In the genomic region with DNA sequence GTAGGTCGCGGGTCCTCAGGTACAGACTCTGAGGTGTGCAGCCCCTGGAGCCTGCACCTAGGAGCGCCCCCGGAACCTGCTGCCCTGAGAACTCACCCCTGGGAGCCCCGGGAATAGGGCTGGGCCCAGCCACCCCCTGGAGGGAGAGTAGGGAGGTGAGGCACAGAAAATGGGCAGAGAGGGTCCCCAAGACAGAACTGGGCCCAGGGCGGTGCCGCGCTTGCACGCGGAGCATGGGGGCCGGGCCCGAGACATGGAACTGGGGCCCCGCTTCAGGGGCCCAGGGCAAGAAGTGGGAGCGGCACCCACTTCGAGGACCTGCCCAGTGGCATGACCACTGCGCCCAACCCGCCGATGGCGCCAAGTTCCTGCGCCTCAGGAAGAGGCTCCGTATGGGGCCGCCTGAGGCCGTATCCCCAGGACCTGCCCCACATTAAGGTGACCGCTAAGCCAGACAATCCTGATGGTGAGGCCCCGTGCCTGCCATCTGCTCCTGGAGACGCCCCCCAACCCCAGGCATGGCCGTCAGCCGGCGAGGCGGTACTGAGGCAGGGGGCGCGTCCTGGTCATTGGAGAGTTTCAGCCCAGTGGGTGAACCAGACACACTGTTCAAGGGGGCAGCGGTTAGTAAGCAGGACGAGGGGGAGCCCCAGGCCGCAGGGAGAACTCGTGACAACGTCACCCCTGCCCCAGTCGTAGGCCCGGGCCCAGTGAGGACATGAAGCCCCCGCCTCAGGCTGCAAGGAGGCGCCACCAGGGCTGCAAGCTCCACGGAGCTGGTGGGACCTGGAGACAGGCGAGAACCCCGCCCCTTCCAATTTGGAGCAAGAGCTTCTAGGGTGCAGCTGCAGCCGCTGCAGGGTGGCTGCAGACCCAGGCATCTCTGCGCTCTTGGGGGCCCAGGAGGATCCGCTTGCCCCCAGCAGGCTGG, we compare ENCODE assay signal across 26 cellular contexts.
"Had no signal": no experiment of that assay in that cellular context is flagged by ENCODE, and none has a peak within 500 bp of the region (broad histone marks: within the 10 kb centered on the region; RNA-seq: fewer than 3 reads in every experiment).

No MANE protein-coding gene starts in this region.

- H3K4me3 Mint-ChIP-seq: activated naive CD4-positive, alpha-beta T cell treated with anti-CD3 and anti-CD28 coated beads, Interleukin-2, amount 50 U/mL, for 24 hours; mesothelial cell of epicardium; naive thymus-derived CD8-positive, alpha-beta T cell had no signal

- H3K27me3 ChIP-seq: ascending aorta, brain microvascular endothelial cell, ovary, right atrium auricular region, transverse colon had no signal

- FAIRE-seq: TTC549 had no signal

- H3K36me3 Mint-ChIP-seq: activated naive CD4-positive, alpha-beta T cell treated with anti-CD3 and anti-CD28 coated beads, Interleukin-2, amount 50 U/mL, for 24 hours; mesothelial cell of epicardium; naive thymus-derived CD8-positive, alpha-beta T cell had no signal

- H3K36me3 ChIP-seq: ascending aorta, brain microvascular endothelial cell, left ventricle myocardium inferior, ovary, right atrium auricular region, transverse colon, WERI-Rb-1 had no signal

- DNase-seq: activated CD4-positive, alpha-beta T cell treated with anti-CD3 and anti-CD28 coated beads for 1 hour; activated gamma-delta T cell treated with Interleukin-2 at 50 U/mL for 16 hours; activated T-cell treated with anti-CD3 and anti-CD28 coated beads, Interleukin-2, amount 50 U/mL, for 1 hour; brain microvascular endothelial cell; caudate nucleus; dermis blood vessel endothelial cell; effector CD8-positive, alpha-beta T cell; erythroblast; foreskin melanocyte; glutamatergic neuron; hippocampal formation; left ventricle myocardium inferior; mammary epithelial cell; ovary; stimulated activated CD4-positive, alpha-beta T cell treated with anti-CD3 and anti-CD28 coated beads, Interleukin-12 subunit alpha, Interleukin-12 subunit beta, amount 100 ng/mL, for 4 hours; stimulated activated CD4-positive, alpha-beta T cell treated with anti-CD3 and anti-CD28 coated beads, Interleukin-4, amount 100 ng/mL, for 4 hours; T-helper 1 cell; transverse colon; WERI-Rb-1 had no signal

- ATAC-seq: naive thymus-derived CD8-positive, alpha-beta T cell; psoas muscle had no signal

- H3K27ac ChIP-seq: ascending aorta, brain microvascular endothelial cell, left ventricle myocardium inferior, ovary, psoas muscle, right atrium auricular region, transverse colon, WERI-Rb-1 had no signal

- H3K9me3 Mint-ChIP-seq: activated naive CD4-positive, alpha-beta T cell treated with anti-CD3 and anti-CD28 coated beads, Interleukin-2, amount 50 U/mL, for 24 hours; mesothelial cell of epicardium; naive thymus-derived CD8-positive, alpha-beta T cell had no signal

- H3K4me1 Mint-ChIP-seq: activated naive CD4-positive, alpha-beta T cell treated with anti-CD3 and anti-CD28 coated beads, Interleukin-2, amount 50 U/mL, for 24 hours; naive thymus-derived CD8-positive, alpha-beta T cell had no signal

- H3K27ac Mint-ChIP-seq: activated naive CD4-positive, alpha-beta T cell treated with anti-CD3 and anti-CD28 coated beads, Interleukin-2, amount 50 U/mL, for 24 hours; mesothelial cell of epicardium; naive thymus-derived CD8-positive, alpha-beta T cell had no signal

- H3K9me3 ChIP-seq: ascending aorta, left ventricle myocardium inferior, ovary, psoas muscle, right atrium auricular region, transverse colon had no signal

- H3K4me3 ChIP-seq: ascending aorta, left ventricle myocardium inferior, ovary, psoas muscle, right atrium auricular region, transverse colon had no signal

- H3K4me1 ChIP-seq: ascending aorta, left ventricle myocardium inferior, psoas muscle, right atrium auricular region, transverse colon had no signal
